In genomic region chr3:174618368-174618767, GRCh38 we compare ENCODE assay signal across 19 cellular contexts.
A peak's percentile ranks its signal among the peaks of the same experiment; 100 is the strongest.
DNase-seq lines count a peak whose midpoint lies in the region; ATAC-seq and TF ChIP-seq lines count a peak whose summit lies in the region.
"Had no signal": no experiment of that assay in that cellular context is flagged by ENCODE, and none has a peak within 500 bp of the region (broad histone marks: within the 10 kb centered on the region; RNA-seq: fewer than 3 reads in every experiment).

No MANE protein-coding gene starts in this region.

- H3K9ac ChIP-seq in IMR-90 (ENCODE audit: low read depth, low read length), result no peak overlapping the region
- H3K9ac ChIP-seq in mesenchymal stem cell (ENCODE audit: low read length), result peak overlapping the region; percentile 48

- H2BK20ac ChIP-seq in IMR-90 (ENCODE audit: low read depth, low read length), result no peak overlapping the region

- H2AK9ac ChIP-seq in IMR-90 (replicated peaks; ENCODE audit: low read depth, low read length, poor library complexity), result no peak overlapping the region

- no peak overlapping the region for H4K8ac ChIP-seq in IMR-90 (ENCODE audit: low read depth in 2 of 2, low read length in 2 of 2)
- no peak overlapping the region for H4K8ac ChIP-seq in mesenchymal stem cell (ENCODE audit: low read length)

- WGBS in IMR-90 (ENCODE audit: extremely low coverage in 2 of 2, insufficient read length in 1 of 2), 2 experiments, result no CpG with 5 or more reads among the region's 1 CpG
- no CpG with 5 or more reads among the region's 1 CpG for WGBS in mesenchymal stem cell

- H3K4me3 ChIP-seq in IMR-90 (ENCODE audit: insufficient read depth, low read depth, low read length) (no peak overlapping the region), mesenchymal stem cell (ENCODE audit: insufficient read depth in 1 of 2, low read depth in 1 of 2, low read length in 2 of 2) (no peak overlapping the region)
- H3K4me3 ChIP-seq: GM23338, MG63, SJSA1 had no signal

- H3K9me3 ChIP-seq in IMR-90 (ENCODE audit: control insufficient read depth, insufficient read depth, low read length) (no peaks in the 10 kb centered on the region), mesenchymal stem cell (ENCODE audit: control insufficient read depth, low read length) (no peaks in the 10 kb centered on the region)
- H3K9me3 ChIP-seq: MG63, SJSA1 had no signal

- no peak for TF ChIP-seq CTCF in IMR-90 (conservative IDR thresholded peaks at IDR 0.05; ENCODE audit: low read depth, low read length)

- no peaks in the 10 kb centered on the region for H3K4me1 Mint-ChIP-seq in activated CD4-positive, alpha-beta memory T cell treated with anti-CD3 and anti-CD28 coated beads, Interleukin-2, amount 10 ng/mL, durations not matched to agents 7 days and 5 days
- H3K4me1 Mint-ChIP-seq: CD4-positive, alpha-beta memory T cell had no signal

- no peaks in the 10 kb centered on the region for H4K20me1 ChIP-seq in IMR-90 (ENCODE audit: insufficient read depth, low read length)

- H3K23ac ChIP-seq in IMR-90 (ENCODE audit: low read depth, low read length) (no peak overlapping the region), mesenchymal stem cell (ENCODE audit: low read length in 2 of 2) (no peak overlapping the region)

- no peak overlapping the region for H3K4ac ChIP-seq in IMR-90 (ENCODE audit: low read depth, low read length)
- no peak overlapping the region for H3K4ac ChIP-seq in mesenchymal stem cell (ENCODE audit: low read depth in 1 of 2, low read length in 2 of 2)

- POLR2A ChIA-PET in IMR-90 (lab: Charles Lee; ENCODE audit: unreplicated experiment), result no interaction called here
- POLR2A ChIA-PET in activated CD4-positive, alpha-beta memory T cell treated with anti-CD3 and anti-CD28 coated beads, Interleukin-2, amount 10 ng/mL, durations not matched to agents 7 days and 5 days (lab: Charles Lee), result no interaction called here

- H3K4me1 ChIP-seq in IMR-90 (ENCODE audit: control insufficient read depth, insufficient read depth, low read length) (0 out of 2 replicates have a peak, but pooled peaks cover 2% of the 10 kb centered on the region), mesenchymal stem cell (ENCODE audit: control insufficient read depth, insufficient read depth, low read depth, low read length) (no peaks in the 10 kb centered on the region)
- H3K4me1 ChIP-seq: SJSA1 had no signal

- H3K79me1 ChIP-seq in IMR-90 (ENCODE audit: low read depth in 1 of 2, low read length in 2 of 2) (no peaks in the 10 kb centered on the region), mesenchymal stem cell (replicated peaks; ENCODE audit: low read length, poor library complexity, severe bottlenecking) (no peaks in the 10 kb centered on the region)

- no peak overlapping the region for H4K91ac ChIP-seq in IMR-90 (ENCODE audit: insufficient read depth, low read depth, low read length)
- no peak overlapping the region for H4K91ac ChIP-seq in mesenchymal stem cell (ENCODE audit: low read length)

- H3K27me3 ChIP-seq in IMR-90 (ENCODE audit: control insufficient read depth, insufficient read depth, low read length) (no peaks in the 10 kb centered on the region), mesenchymal stem cell (ENCODE audit: control insufficient read depth in 1 of 2, insufficient read depth in 1 of 2, low read length in 2 of 2) (no peaks in the 10 kb centered on the region)
- H3K27me3 ChIP-seq: MG63, SJSA1 had no signal

- no peak overlapping the region for H3K27ac Mint-ChIP-seq in activated CD4-positive, alpha-beta memory T cell treated with anti-CD3 and anti-CD28 coated beads, Interleukin-2, amount 10 ng/mL, durations not matched to agents 7 days and 5 days
- H3K27ac Mint-ChIP-seq: B cell; CD4-positive, alpha-beta memory T cell; GM23338 had no signal

- H2BK120ac ChIP-seq in IMR-90 (ENCODE audit: low read depth, low read length) (no peak overlapping the region), mesenchymal stem cell (ENCODE audit: low read depth, low read length) (no peak overlapping the region)

- dilution Hi-C loops in IMR-90 (cut with HindIII; ENCODE audit: low sequenced_read_pairs, unreplicated experiment), result no loop called here

- H3K14ac ChIP-seq in IMR-90 (replicated peaks; ENCODE audit: low read depth, low read length), result no peak overlapping the region
- H3K14ac ChIP-seq in mesenchymal stem cell (ENCODE audit: low read length in 2 of 2), result no peak overlapping the region

- no peak overlapping the region for H3K18ac ChIP-seq in IMR-90 (ENCODE audit: low read depth, low read length)
- no peak overlapping the region for H3K18ac ChIP-seq in mesenchymal stem cell (ENCODE audit: low read depth in 1 of 2, low read length in 2 of 2)

- no peak overlapping the region for H3K4me3 Mint-ChIP-seq in activated CD4-positive, alpha-beta memory T cell treated with anti-CD3 and anti-CD28 coated beads, Interleukin-2, amount 10 ng/mL, durations not matched to agents 7 days and 5 days
- H3K4me3 Mint-ChIP-seq: B cell; CD4-positive, alpha-beta memory T cell; GM23338 had no signal

- H3K27ac ChIP-seq in IMR-90 (ENCODE audit: insufficient read depth, low read length), result no peak overlapping the region
- no peak overlapping the region for H3K27ac ChIP-seq in mesenchymal stem cell (ENCODE audit: low read length, poor library complexity, severe bottlenecking)
- no peak overlapping the region for H3K27ac ChIP-seq in substantia nigra (ENCODE audit: low read depth, low read length, poor library complexity, severe bottlenecking)
- H3K27ac ChIP-seq: RWPE1, SJSA1 had no signal

- H3K36me3 ChIP-seq in IMR-90 (ENCODE audit: control insufficient read depth, insufficient read depth, low read length) (no peaks in the 10 kb centered on the region), mesenchymal stem cell (ENCODE audit: control insufficient read depth in 1 of 2, insufficient read depth in 2 of 2, low read depth in 1 of 2, low read length in 2 of 2) (no peaks in the 10 kb centered on the region)
- H3K36me3 ChIP-seq: MG63, SJSA1 had no signal

- H2BK15ac ChIP-seq in IMR-90 (ENCODE audit: low read depth, low read length), result no peak overlapping the region
- no peak overlapping the region for H2BK15ac ChIP-seq in mesenchymal stem cell (ENCODE audit: low read depth, poor library complexity, severe bottlenecking)

- no peak overlapping the region for H2AFZ ChIP-seq in IMR-90 (replicated peaks; ENCODE audit: low read length, poor library complexity)
- no peak overlapping the region for H2AFZ ChIP-seq in mesenchymal stem cell (ENCODE audit: low read depth, low read length)
- H2AFZ ChIP-seq: GM23338 had no signal

- H4K5ac ChIP-seq in IMR-90 (ENCODE audit: low read depth, low read length), result no peak overlapping the region

- ATAC-seq in GM18867 (IDR thresholded peaks at IDR 0.05; ENCODE audit: unreplicated experiment) (peak; percentile 52), IMR-90 (ENCODE audit: low read depth) (peak; percentile 35; the same call in 1 of the 2 replicates), GM19328 (IDR thresholded peaks at IDR 0.05; ENCODE audit: unreplicated experiment) (no peak)
- ATAC-seq: GM23338, HepG2 had no signal

- in situ Hi-C loops in IMR-90 (cut with MboI; ENCODE audit: low sequenced_read_pairs), result no loop called here

- BruUV-seq in IMR-90 (replicated peaks; lab: Mats Ljungman, UMichigan), result no TSS peak

- H3K4me2 ChIP-seq in IMR-90 (ENCODE audit: low read depth, low read length), result no peak overlapping the region
- no peak overlapping the region for H3K4me2 ChIP-seq in mesenchymal stem cell (ENCODE audit: low read length, poor library complexity, severe bottlenecking)
- H3K4me2 ChIP-seq: GM23338 had no signal

- no peak overlapping the region for H2BK5ac ChIP-seq in IMR-90 (ENCODE audit: low read depth, low read length, poor library complexity, severe bottlenecking)
- no peak overlapping the region for H2BK5ac ChIP-seq in mesenchymal stem cell (ENCODE audit: low read depth, low read length, poor library complexity, severe bottlenecking)

- no peak for TF ChIP-seq POLR2A in IMR-90 (IDR thresholded peaks at IDR 0.05; ENCODE audit: low read depth, low read length)

- no peak overlapping the region for H2BK12ac ChIP-seq in mesenchymal stem cell (ENCODE audit: low read length in 2 of 2)

- no peaks in the 10 kb centered on the region for H3K36me3 Mint-ChIP-seq in activated CD4-positive, alpha-beta memory T cell treated with anti-CD3 and anti-CD28 coated beads, Interleukin-2, amount 10 ng/mL, durations not matched to agents 7 days and 5 days (ENCODE audit: low read depth)
- H3K36me3 Mint-ChIP-seq: CD4-positive, alpha-beta memory T cell had no signal

- intact Hi-C loops in IMR-90 (cut with micrococcal nuclease), result no loop called here

- no peaks in the 10 kb centered on the region for H3K27me3 Mint-ChIP-seq in activated CD4-positive, alpha-beta memory T cell treated with anti-CD3 and anti-CD28 coated beads, Interleukin-2, amount 10 ng/mL, durations not matched to agents 7 days and 5 days
- H3K27me3 Mint-ChIP-seq: B cell; CD4-positive, alpha-beta memory T cell had no signal

- TF ChIP-seq RAD21 in IMR-90 (IDR thresholded peaks at IDR 0.05; ENCODE audit: low read length), result no peak

- no peak for DNase-seq in IMR-90
- peak; percentile 10 for DNase-seq in amniotic epithelial cell (ENCODE audit: low read depth)
- no peak for DNase-seq in mesenchymal stem cell
- DNase-seq in activated CD4-positive, alpha-beta memory T cell treated with anti-CD3 and anti-CD28 coated beads, Interleukin-2, amount 10 ng/mL, durations not matched to agents 7 days and 5 days, result no peak
- no peak for DNase-seq in substantia nigra (lab: John Stamatoyannopoulos, UW)
- DNase-seq: Calu3; CD4-positive, alpha-beta memory T cell; DMS53; Karpas-422; MG63; NCI-H2227 treated with DMSO at 0.1 percent for 48 hours; NCI-H524 treated with DMSO at 0.1 percent for 48 hours had no signal

- H3K56ac ChIP-seq in IMR-90 (ENCODE audit: extremely low read depth, insufficient read depth, low read length), result no peak overlapping the region

- no peaks in the 10 kb centered on the region for H3K9me1 ChIP-seq in IMR-90 (ENCODE audit: insufficient read depth, low read length)

- CTCF ChIA-PET in IMR-90 (lab: Yijun Ruan, JAX), result no interaction called here
- CTCF ChIA-PET in activated CD4-positive, alpha-beta memory T cell treated with anti-CD3 and anti-CD28 coated beads, Interleukin-2, amount 10 ng/mL, durations not matched to agents 7 days and 5 days (lab: Charles Lee), result no interaction called here

- H3K9me3 Mint-ChIP-seq in activated CD4-positive, alpha-beta memory T cell treated with anti-CD3 and anti-CD28 coated beads, Interleukin-2, amount 10 ng/mL, durations not matched to agents 7 days and 5 days, result no peaks in the 10 kb centered on the region
- H3K9me3 Mint-ChIP-seq: GM23338 had no signal

- H2AK5ac ChIP-seq in IMR-90 (ENCODE audit: low read depth, low read length) (no peak overlapping the region), mesenchymal stem cell (ENCODE audit: low read length, severe bottlenecking) (no peak overlapping the region)

TF ChIP-seq in IMR-90, 13 proteins besides CTCF, POLR2A, EP300 and RAD21:
- TF ChIP-seq, protein P1, sequence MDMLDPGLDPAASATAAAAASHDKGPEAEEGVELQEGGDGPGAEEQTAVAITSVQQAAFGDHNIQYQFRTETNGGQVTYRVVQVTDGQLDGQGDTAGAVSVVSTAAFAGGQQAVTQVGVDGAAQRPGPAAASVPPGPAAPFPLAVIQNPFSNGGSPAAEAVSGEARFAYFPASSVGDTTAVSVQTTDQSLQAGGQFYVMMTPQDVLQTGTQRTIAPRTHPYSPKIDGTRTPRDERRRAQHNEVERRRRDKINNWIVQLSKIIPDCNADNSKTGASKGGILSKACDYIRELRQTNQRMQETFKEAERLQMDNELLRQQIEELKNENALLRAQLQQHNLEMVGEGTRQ (IDR thresholded peaks at IDR 0.05; ENCODE audit: low read depth, low read length), result no peak
